1 cellular context compared by ENCODE assay signal in the genomic region with DNA sequence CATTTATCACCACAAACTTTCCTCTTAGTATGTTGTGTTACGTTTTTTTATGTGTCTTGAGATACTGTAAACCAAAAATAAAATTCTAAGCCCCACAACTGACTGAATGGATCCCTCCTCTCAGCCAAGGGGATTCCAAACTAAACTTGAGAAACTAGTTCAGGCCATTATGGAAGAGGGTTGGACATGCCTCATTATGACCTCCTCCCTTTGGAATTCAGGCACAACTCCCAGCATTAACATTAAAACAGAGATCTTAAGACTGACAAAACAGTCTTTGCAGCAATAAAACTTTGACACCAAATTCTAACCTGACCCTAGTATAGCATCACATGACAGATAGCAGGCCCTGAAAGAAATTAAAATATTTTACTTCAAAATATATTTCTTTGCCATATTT.
TF ChIP-seq lines count a peak whose summit lies in the region.

No MANE protein-coding gene starts in this region.

TF ChIP-seq in SK-N-SH, 30 proteins besides CTCF, POLR2A, EP300 and RAD21 (continued from another document):
- TF ChIP-seq EZH2phosphoT487 (IDR thresholded peaks at IDR 0.05; ENCODE audit: borderline replicate concordance, low read depth) (no peak), TAF1 (IDR thresholded peaks at IDR 0.05; ENCODE audit: borderline replicate concordance, low read depth, low read length) (no peak)
TF ChIP-seq in SK-N-SH: peak in this region for 0.
